In genomic region chr10:100528885-100529472, GRCh38 we compare ENCODE assay signal across 8 cellular contexts. TPM values are rescaled to one million over a fixed set of nuclear protein-coding genes. Genes with fewer than 3 reads are reported as not detected.
DNase-seq lines count a peak whose midpoint lies in the region; ATAC-seq and TF ChIP-seq lines count a peak whose summit lies in the region.

No MANE protein-coding gene starts in this region.

- H3K4me1 ChIP-seq in BLaER1: peaks cover 26% of the 10 kb centered on the region

- peaks cover 7% of the 10 kb centered on the region; the same call in 1 of the 2 replicates for H3K9me3 ChIP-seq in BLaER1

- H3K4me3 Mint-ChIP-seq in HFFc6: peak overlapping the region; percentile 98
- H3K4me3 Mint-ChIP-seq in activated B cell treated with CpG ODN at 0.5 μM for 24 hours: peak overlapping the region; percentile 100

- H3K36me3 Mint-ChIP-seq in HFFc6 (ENCODE audit: low read depth) (peaks cover 13% of the 10 kb centered on the region; the same call in 1 of the 2 replicates), activated B cell treated with CpG ODN at 0.5 μM for 24 hours (ENCODE audit: low read depth) (peaks cover 40% of the 10 kb centered on the region)

- DNase-seq in HFFc6: no peak
- DNase-seq in activated B cell treated with CpG ODN at 0.5 μM for 24 hours: no peak
- no peak for DNase-seq in left ventricle myocardium superior
- DNase-seq in skeletal muscle cell (ENCODE audit: low read depth): no peak
- DNase-seq in epidermal melanocyte (ENCODE audit: insufficient read length, low spot score): no peak
- no peak for DNase-seq in NOMO-1 (lab: John Stamatoyannopoulos, UW; ENCODE audit: unreplicated experiment in 2 of 2)

- H3K4me2 ChIP-seq in BLaER1: peak overlapping the region; percentile 89

- intact Hi-C loops in activated B cell treated with CpG ODN at 0.5 μM for 24 hours (cut with micrococcal nuclease) (loop anchor here (1.0 kb wide), 1 partner anchor 202 kb away; no protein-coding TSS in a partner anchor), left ventricle myocardium superior (cut with micrococcal nuclease) (no loop called here)

- H3K36me3 ChIP-seq in BLaER1: peaks cover 39% of the 10 kb centered on the region

- peak overlapping the region; percentile 89 for H3K9ac ChIP-seq in BLaER1

- TF ChIP-seq CTCF in HFFc6 (IDR thresholded peaks at IDR 0.05) (no peak), activated B cell treated with CpG ODN at 0.5 μM for 24 hours (IDR thresholded peaks at IDR 0.05) (no peak)

- H3K27ac Mint-ChIP-seq in HFFc6: peak overlapping the region; percentile 94
- H3K27ac Mint-ChIP-seq in activated B cell treated with CpG ODN at 0.5 μM for 24 hours: peak overlapping the region; percentile 96

- H3K4me1 Mint-ChIP-seq in HFFc6 (ENCODE audit: low read depth) (peaks cover 16% of the 10 kb centered on the region), activated B cell treated with CpG ODN at 0.5 μM for 24 hours (peaks cover 26% of the 10 kb centered on the region)

- no peak for ATAC-seq in activated B cell treated with CpG ODN at 0.5 μM for 24 hours (ENCODE audit: low read depth)
- ATAC-seq in left ventricle myocardium superior: peak; percentile 15
- ATAC-seq in GM21528 (IDR thresholded peaks at IDR 0.05; ENCODE audit: low FRiP score, unreplicated experiment): no peak

- POLR2A ChIA-PET in activated B cell treated with CpG ODN at 0.5 μM for 24 hours (lab: Charles Lee): interaction anchor here (0.6 kb wide), 1 partner anchor 175 kb away, joined by 4 read pairs; no protein-coding TSS in a partner anchor

- H3K4me3 ChIP-seq in BLaER1 (peak overlapping the region; percentile 86), skeletal muscle cell (ENCODE audit: low read depth, low read length) (peak overlapping the region; percentile 96)

- H4K20me1 ChIP-seq in BLaER1: peaks cover 34% of the 10 kb centered on the region; the same call in 1 of the 2 replicates

- H3K27ac ChIP-seq in BLaER1: peak overlapping the region; percentile 81

- CTCF ChIA-PET in activated B cell treated with CpG ODN at 0.5 μM for 24 hours (lab: Charles Lee): interaction anchor here (3.1 kb wide), 1 partner anchor 11 kb away, joined by 14 read pairs; no protein-coding TSS in a partner anchor

- H3K27me3 ChIP-seq in BLaER1: no peaks in the 10 kb centered on the region

- H3K9me3 Mint-ChIP-seq in HFFc6 (no peaks in the 10 kb centered on the region), activated B cell treated with CpG ODN at 0.5 μM for 24 hours (no peaks in the 10 kb centered on the region)

- H3K27me3 Mint-ChIP-seq in HFFc6 (ENCODE audit: insufficient read depth) (no peaks in the 10 kb centered on the region), activated B cell treated with CpG ODN at 0.5 μM for 24 hours (no peaks in the 10 kb centered on the region)

RNA-seq across cellular contexts. Expression of gene NDUFB8, which starts 0.7 kb away (rescaled TPM):
- total RNA-seq in HFFc6 (2021; fragmentation: NEBNext Ultra II Directional; extraction: Animal tissue kit (Norgen Biotek cat#: 25700)): 100 to 1,000 TPM; 167 to 222 (median 198) TPM
- total RNA-seq in activated B cell treated with CpG ODN at 0.5 μM for 24 hours (191 and 205 TPM in 2 replicates), left ventricle myocardium superior (451 TPM)

RNA-seq across cellular contexts. Expression of gene HIF1AN, which starts 6.8 kb away (rescaled TPM):
- total RNA-seq in HFFc6 (2021; fragmentation: NEBNext Ultra II Directional; extraction: Animal tissue kit (Norgen Biotek cat#: 25700)): 10 to 100 TPM; 58.2 to 65.2 (median 58.9) TPM
- total RNA-seq in activated B cell treated with CpG ODN at 0.5 μM for 24 hours (55.8 and 59.9 TPM in 2 replicates), left ventricle myocardium superior (54.6 TPM)

RNA-seq across cellular contexts. Expression of gene SEC31B, which starts 9.3 kb away (rescaled TPM):
- 1 to 10 TPM; 2.3 to 4.1 (median 2.5) TPM for total RNA-seq in HFFc6 (2021; fragmentation: NEBNext Ultra II Directional; extraction: Animal tissue kit (Norgen Biotek cat#: 25700))
- total RNA-seq in activated B cell treated with CpG ODN at 0.5 μM for 24 hours (19.8 and 21.6 TPM in 2 replicates), left ventricle myocardium superior (8.5 TPM)
